ENCODE assay signal across 1 cellular context in genomic region chr2:64839844-64840243, GRCh38.
TF ChIP-seq lines count a peak whose summit lies in the region.

No MANE protein-coding gene starts in this region.

TF ChIP-seq in K562, 482 proteins besides CTCF, POLR2A, EP300 and RAD21 (continued from another document):
- TF ChIP-seq NELFE (IDR thresholded peaks at IDR 0.05; ENCODE audit: insufficient read depth, insufficient read length), result no peak
- TF ChIP-seq E2F3 (CRISPR knock-in tag; IDR thresholded peaks at IDR 0.05), result no peak
- TF ChIP-seq ZKSCAN3 (CRISPR knock-in tag; IDR thresholded peaks at IDR 0.05), result no peak
- TF ChIP-seq ZNF41 (CRISPR knock-in tag; conservative IDR thresholded peaks at IDR 0.05), result no peak
- TF ChIP-seq ZNF24 (IDR thresholded peaks at IDR 0.05), result no peak
- peak; percentile 40; the same call in 1 of the 2 replicates for TF ChIP-seq USF2 (CRISPR knock-in tag; IDR thresholded peaks at IDR 0.05)
- no peak for TF ChIP-seq TAF15 (IDR thresholded peaks at IDR 0.05; ENCODE audit: low read depth, low read length)
- TF ChIP-seq CBFA2T3 (IDR thresholded peaks at IDR 0.05), result no peak
- TF ChIP-seq ZNF280B (CRISPR knock-in tag; IDR thresholded peaks at IDR 0.05), result no peak
- peak; percentile 34; the same call in 1 of the 2 replicates for TF ChIP-seq USF1 (CRISPR knock-in tag; IDR thresholded peaks at IDR 0.05)
